ENCODE assay signal across 1 cellular context in the genomic region with DNA sequence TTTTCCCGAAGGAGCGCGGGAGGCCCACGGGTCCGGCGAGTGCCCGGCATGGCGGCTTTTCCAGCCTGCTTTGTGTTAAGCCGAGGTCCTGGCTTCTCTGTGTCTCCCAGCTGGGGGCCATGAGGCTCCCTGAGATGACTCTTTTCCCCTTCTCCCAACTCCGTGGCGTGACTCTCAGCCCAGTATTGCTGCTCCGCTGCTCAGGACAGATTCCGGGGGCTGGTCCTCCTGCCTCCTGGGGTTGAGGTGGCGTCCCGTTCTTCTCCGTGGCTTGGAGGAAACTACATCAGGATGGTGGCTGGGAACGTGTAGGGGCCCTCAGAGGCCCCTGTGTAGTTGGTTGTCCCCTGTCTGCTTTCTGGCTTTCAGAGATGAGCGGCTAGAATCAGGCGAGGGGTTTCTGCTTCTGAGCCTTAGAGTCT.
TF ChIP-seq lines count a peak whose summit lies in the region.

No MANE protein-coding gene starts in this region.

TF ChIP-seq in WTC11, 78 proteins besides CTCF, POLR2A, EP300 and RAD21 (continued from another document):
- TF ChIP-seq, protein P1, sequence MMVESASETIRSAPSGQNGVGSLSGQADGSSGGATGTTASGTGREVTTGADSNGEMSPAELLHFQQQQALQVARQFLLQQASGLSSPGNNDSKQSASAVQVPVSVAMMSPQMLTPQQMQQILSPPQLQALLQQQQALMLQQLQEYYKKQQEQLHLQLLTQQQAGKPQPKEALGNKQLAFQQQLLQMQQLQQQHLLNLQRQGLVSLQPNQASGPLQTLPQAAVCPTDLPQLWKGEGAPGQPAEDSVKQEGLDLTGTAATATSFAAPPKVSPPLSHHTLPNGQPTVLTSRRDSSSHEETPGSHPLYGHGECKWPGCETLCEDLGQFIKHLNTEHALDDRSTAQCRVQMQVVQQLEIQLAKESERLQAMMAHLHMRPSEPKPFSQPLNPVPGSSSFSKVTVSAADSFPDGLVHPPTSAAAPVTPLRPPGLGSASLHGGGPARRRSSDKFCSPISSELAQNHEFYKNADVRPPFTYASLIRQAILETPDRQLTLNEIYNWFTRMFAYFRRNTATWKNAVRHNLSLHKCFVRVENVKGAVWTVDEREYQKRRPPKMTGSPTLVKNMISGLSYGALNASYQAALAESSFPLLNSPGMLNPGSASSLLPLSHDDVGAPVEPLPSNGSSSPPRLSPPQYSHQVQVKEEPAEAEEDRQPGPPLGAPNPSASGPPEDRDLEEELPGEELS (CRISPR knock-in tag; IDR thresholded peaks at IDR 0.05), result no peak
- TF ChIP-seq SOX15 (CRISPR knock-in tag; IDR thresholded peaks at IDR 0.05), result no peak
TF ChIP-seq in WTC11: peak in this region for 0.
